Comparison of ENCODE assay signal across 1 cellular context in genomic region chr22:20792221-20792965, GRCh38.
TF ChIP-seq lines count a peak whose summit lies in the region.

No MANE protein-coding gene starts in this region.

TF ChIP-seq in K562, 482 proteins besides CTCF, POLR2A, EP300 and RAD21 (continued from another document and continues in another):
- TF ChIP-seq ETS2 (tag; IDR thresholded peaks at IDR 0.05; ENCODE audit: borderline replicate concordance, poor library complexity, severe bottlenecking) (no peak), ZFP91 (CRISPR knock-in tag; IDR thresholded peaks at IDR 0.05) (peak; percentile 43; the same call in 1 of the 2 replicates), VEZF1 (CRISPR knock-in tag; IDR thresholded peaks at IDR 0.05) (no peak), ZNF518B (CRISPR knock-in tag; IDR thresholded peaks at IDR 0.05) (no peak), NR0B1 (IDR thresholded peaks at IDR 0.05; ENCODE audit: partially characterized antibody) (no peak), ZC3H4 (CRISPR knock-in tag; IDR thresholded peaks at IDR 0.05; ENCODE audit: borderline replicate concordance) (peak; percentile 26; the same call in 1 of the 2 replicates), XRCC4 (IDR thresholded peaks at IDR 0.05; ENCODE audit: extremely low read depth, insufficient read depth, insufficient read length) (no peak), KLF16 (IDR thresholded peaks at IDR 0.05) (no peak), ZNF780A (CRISPR knock-in tag; IDR thresholded peaks at IDR 0.05) (0 out of 2 replicates have a peak, but pooled peaks have one; percentile 16), ZNF507 (tag; conservative IDR thresholded peaks at IDR 0.05) (no peak), BRD4 (IDR thresholded peaks at IDR 0.05) (no peak), U2AF2 (optimal IDR thresholded peaks at IDR 0.05; ENCODE audit: low read depth, low read length) (no peak), HOXB6 (CRISPR knock-in tag; IDR thresholded peaks at IDR 0.05; ENCODE audit: borderline replicate concordance) (no peak), IRF9 (tag; IDR thresholded peaks at IDR 0.05) (no peak), L3MBTL2 (IDR thresholded peaks at IDR 0.05) (no peak), GABPA (tag; conservative IDR thresholded peaks at IDR 0.05; ENCODE audit: low read depth) (no peak), TEAD1 (CRISPR knock-in tag; IDR thresholded peaks at IDR 0.05) (0 out of 4 replicates have a peak, but pooled peaks of 1 of the 2 experiments have one; percentile 64), ERF (CRISPR knock-in tag; IDR thresholded peaks at IDR 0.05) (0 out of 2 replicates have a peak, but pooled peaks have one; percentile 34), DEAF1 (CRISPR knock-in tag; IDR thresholded peaks at IDR 0.05) (no peak), POLR3A (IDR thresholded peaks at IDR 0.05; ENCODE audit: borderline replicate concordance, extremely low read depth, insufficient read depth, insufficient read length) (no peak), SREBF1 (IDR thresholded peaks at IDR 0.05; ENCODE audit: borderline replicate concordance, low read depth, low read length) (no peak), ARID3B (CRISPR knock-in tag; IDR thresholded peaks at IDR 0.05; ENCODE audit: borderline replicate concordance) (no peak), HINFP (tag; conservative IDR thresholded peaks at IDR 0.05; ENCODE audit: low read depth) (no peak), SRSF9 (IDR thresholded peaks at IDR 0.05; ENCODE audit: borderline replicate concordance, low read depth, low read length) (no peak), SMC3 (conservative IDR thresholded peaks at IDR 0.05; ENCODE audit: insufficient read depth, low read depth, low read length) (no peak), ILF3 (IDR thresholded peaks at IDR 0.05; ENCODE audit: borderline replicate concordance) (no peak), RBM22 (IDR thresholded peaks at IDR 0.05; ENCODE audit: low read depth, low read length, poor library complexity, severe bottlenecking) (no peak), RBM17 (IDR thresholded peaks at IDR 0.05; ENCODE audit: borderline replicate concordance, low read depth, low read length) (no peak), BRF1 (IDR thresholded peaks at IDR 0.05; ENCODE audit: borderline replicate concordance, extremely low read depth, insufficient read length) (no peak), KAT8 (IDR thresholded peaks at IDR 0.05; ENCODE audit: low read depth) (no peak), ZNF347 (CRISPR knock-in tag; IDR thresholded peaks at IDR 0.05; ENCODE audit: low read depth) (no peak), MCM2 (IDR thresholded peaks at IDR 0.05; ENCODE audit: low read depth) (no peak)
- TF ChIP-seq, protein P1, sequence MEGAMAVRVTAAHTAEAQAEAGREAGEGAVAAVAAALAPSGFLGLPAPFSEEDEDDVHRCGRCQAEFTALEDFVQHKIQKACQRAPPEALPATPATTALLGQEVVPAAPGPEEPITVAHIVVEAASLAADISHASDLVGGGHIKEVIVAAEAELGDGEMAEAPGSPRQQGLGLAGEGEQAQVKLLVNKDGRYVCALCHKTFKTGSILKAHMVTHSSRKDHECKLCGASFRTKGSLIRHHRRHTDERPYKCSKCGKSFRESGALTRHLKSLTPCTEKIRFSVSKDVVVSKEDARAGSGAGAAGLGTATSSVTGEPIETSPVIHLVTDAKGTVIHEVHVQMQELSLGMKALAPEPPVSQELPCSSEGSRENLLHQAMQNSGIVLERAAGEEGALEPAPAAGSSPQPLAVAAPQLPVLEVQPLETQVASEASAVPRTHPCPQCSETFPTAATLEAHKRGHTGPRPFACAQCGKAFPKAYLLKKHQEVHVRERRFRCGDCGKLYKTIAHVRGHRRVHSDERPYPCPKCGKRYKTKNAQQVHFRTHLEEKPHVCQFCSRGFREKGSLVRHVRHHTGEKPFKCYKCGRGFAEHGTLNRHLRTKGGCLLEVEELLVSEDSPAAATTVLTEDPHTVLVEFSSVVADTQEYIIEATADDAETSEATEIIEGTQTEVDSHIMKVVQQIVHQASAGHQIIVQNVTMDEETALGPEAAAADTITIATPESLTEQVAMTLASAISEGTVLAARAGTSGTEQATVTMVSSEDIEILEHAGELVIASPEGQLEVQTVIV (CRISPR knock-in tag; IDR thresholded peaks at IDR 0.05; ENCODE audit: borderline replicate concordance) = no peak
- TF ChIP-seq, protein P2, sequence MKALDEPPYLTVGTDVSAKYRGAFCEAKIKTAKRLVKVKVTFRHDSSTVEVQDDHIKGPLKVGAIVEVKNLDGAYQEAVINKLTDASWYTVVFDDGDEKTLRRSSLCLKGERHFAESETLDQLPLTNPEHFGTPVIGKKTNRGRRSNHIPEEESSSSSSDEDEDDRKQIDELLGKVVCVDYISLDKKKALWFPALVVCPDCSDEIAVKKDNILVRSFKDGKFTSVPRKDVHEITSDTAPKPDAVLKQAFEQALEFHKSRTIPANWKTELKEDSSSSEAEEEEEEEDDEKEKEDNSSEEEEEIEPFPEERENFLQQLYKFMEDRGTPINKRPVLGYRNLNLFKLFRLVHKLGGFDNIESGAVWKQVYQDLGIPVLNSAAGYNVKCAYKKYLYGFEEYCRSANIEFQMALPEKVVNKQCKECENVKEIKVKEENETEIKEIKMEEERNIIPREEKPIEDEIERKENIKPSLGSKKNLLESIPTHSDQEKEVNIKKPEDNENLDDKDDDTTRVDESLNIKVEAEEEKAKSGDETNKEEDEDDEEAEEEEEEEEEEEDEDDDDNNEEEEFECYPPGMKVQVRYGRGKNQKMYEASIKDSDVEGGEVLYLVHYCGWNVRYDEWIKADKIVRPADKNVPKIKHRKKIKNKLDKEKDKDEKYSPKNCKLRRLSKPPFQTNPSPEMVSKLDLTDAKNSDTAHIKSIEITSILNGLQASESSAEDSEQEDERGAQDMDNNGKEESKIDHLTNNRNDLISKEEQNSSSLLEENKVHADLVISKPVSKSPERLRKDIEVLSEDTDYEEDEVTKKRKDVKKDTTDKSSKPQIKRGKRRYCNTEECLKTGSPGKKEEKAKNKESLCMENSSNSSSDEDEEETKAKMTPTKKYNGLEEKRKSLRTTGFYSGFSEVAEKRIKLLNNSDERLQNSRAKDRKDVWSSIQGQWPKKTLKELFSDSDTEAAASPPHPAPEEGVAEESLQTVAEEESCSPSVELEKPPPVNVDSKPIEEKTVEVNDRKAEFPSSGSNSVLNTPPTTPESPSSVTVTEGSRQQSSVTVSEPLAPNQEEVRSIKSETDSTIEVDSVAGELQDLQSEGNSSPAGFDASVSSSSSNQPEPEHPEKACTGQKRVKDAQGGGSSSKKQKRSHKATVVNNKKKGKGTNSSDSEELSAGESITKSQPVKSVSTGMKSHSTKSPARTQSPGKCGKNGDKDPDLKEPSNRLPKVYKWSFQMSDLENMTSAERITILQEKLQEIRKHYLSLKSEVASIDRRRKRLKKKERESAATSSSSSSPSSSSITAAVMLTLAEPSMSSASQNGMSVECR (CRISPR knock-in tag; IDR thresholded peaks at IDR 0.05) = peak; percentile 80
- TF ChIP-seq, protein P3, sequence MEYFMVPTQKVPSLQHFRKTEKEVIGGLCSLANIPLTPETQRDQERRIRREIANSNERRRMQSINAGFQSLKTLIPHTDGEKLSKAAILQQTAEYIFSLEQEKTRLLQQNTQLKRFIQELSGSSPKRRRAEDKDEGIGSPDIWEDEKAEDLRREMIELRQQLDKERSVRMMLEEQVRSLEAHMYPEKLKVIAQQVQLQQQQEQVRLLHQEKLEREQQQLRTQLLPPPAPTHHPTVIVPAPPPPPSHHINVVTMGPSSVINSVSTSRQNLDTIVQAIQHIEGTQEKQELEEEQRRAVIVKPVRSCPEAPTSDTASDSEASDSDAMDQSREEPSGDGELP (CRISPR knock-in tag; IDR thresholded peaks at IDR 0.05; ENCODE audit: borderline replicate concordance) = no peak
